Comparison of ENCODE assay signal across 8 cellular contexts in genomic region chr15:91224750-91225380, GRCh38.
DNase-seq lines count a peak whose midpoint lies in the region; ATAC-seq and TF ChIP-seq lines count a peak whose summit lies in the region.

No MANE protein-coding gene starts in this region.

- no peak overlapping the region for H3K4me3 ChIP-seq in ascending aorta

- no peak overlapping the region for H3K27ac ChIP-seq in ascending aorta

- no peaks in the 10 kb centered on the region for H3K36me3 ChIP-seq in ascending aorta

- peak; percentile 61 for TF ChIP-seq CTCF in GM10266 (IDR thresholded peaks at IDR 0.05; ENCODE audit: control insufficient read depth, insufficient read depth, low read depth, missing control alignments)
- peak; percentile 17 to 39 (median 28) for TF ChIP-seq CTCF in ascending aorta (IDR thresholded peaks at IDR 0.05)

- intact Hi-C loops in ascending aorta (cut with DNase I): no loop called here

- DNase-seq in A172 (ENCODE audit: low spot score) (peak; percentile 28), GM10266 (ENCODE audit: extremely low spot score) (peak; percentile 51), NCI-H187 treated with DMSO at 0.1 percent for 48 hours (lab: John Stamatoyannopoulos, UW) (peak; percentile 55), ascending aorta (ENCODE audit: low spot score in 2 of 2) (no peak), inferior parietal cortex (ENCODE audit: extremely low spot score) (peak; percentile 78)
- DNase-seq in effector CD8-positive, alpha-beta T cell (lab: John Stamatoyannopoulos, UW): no peak
- no peak for DNase-seq in activated CD4-positive, alpha-beta T cell treated with anti-CD3 and anti-CD28 coated beads for 4 hours

- no peak for ATAC-seq in GM21423 (IDR thresholded peaks at IDR 0.05; ENCODE audit: unreplicated experiment)

- no peaks in the 10 kb centered on the region for H3K27me3 ChIP-seq in ascending aorta

- H3K9me3 ChIP-seq in ascending aorta: no peaks in the 10 kb centered on the region

- H3K4me1 ChIP-seq in ascending aorta: no peaks in the 10 kb centered on the region

Comparison
In these comparisons a context has a peak if more than half of its experiments do, and no peak if none do; other contexts are left out.
1. DNase-seq: peak in A172 (single experiment), GM10266 (single experiment), NCI-H187 treated with DMSO at 0.1 percent for 48 hours (single experiment) and inferior parietal cortex (single experiment); none in ascending aorta (0 of 2), effector CD8-positive, alpha-beta T cell (single experiment) and activated CD4-positive, alpha-beta T cell treated with anti-CD3 and anti-CD28 coated beads for 4 hours (0 of 2).